Comparison of ENCODE assay signal across 15 cellular contexts in the genomic region with DNA sequence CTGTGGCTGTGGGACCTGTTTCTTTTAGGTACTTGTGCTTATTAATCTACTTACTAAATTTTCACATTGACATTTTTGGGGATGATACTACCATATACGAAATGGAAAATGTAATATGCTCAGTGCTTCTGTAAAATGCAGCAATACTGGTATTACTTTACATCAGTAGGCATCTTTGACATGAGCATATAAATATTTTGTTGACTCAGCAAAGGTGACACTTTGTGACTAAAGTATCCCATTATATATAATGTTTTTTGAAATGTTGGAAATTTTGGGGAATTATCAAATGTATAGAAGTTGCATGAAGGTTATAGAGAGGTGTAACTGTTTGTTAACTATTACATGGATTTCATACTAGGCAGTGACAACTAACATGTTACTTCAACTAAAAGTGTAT. TPM values are rescaled to one million over a fixed set of nuclear protein-coding genes. Genes with fewer than 3 reads are reported as not detected.
DNase-seq lines count a peak whose midpoint lies in the region; ATAC-seq, FAIRE-seq and TF ChIP-seq lines count a peak whose summit lies in the region.
"Had no signal": no experiment of that assay in that cellular context is flagged by ENCODE, and none has a peak within 500 bp of the region (broad histone marks: within the 10 kb centered on the region; RNA-seq: fewer than 3 reads in every experiment).

No MANE protein-coding gene starts in this region.

- H3K4me1 Mint-ChIP-seq in T-helper 17 cell (peaks cover 4% of the 10 kb centered on the region), progenitor cell of endocrine pancreas (ENCODE audit: low read depth) (no peaks in the 10 kb centered on the region)

- ATAC-seq in T-helper 17 cell (no peak), GM21786 (IDR thresholded peaks at IDR 0.05; ENCODE audit: unreplicated experiment) (no peak), mucosa of descending colon (no peak)

- no peaks in the 10 kb centered on the region for H3K9me3 Mint-ChIP-seq in progenitor cell of endocrine pancreas (ENCODE audit: low read depth)
- H3K9me3 Mint-ChIP-seq: CD8-positive, alpha-beta memory T cell; H9 had no signal

- no peak overlapping the region for H2BK5ac ChIP-seq in H1 (ENCODE audit: low read depth, low read length)

- peak overlapping the region; percentile 15 for H3K4me3 Mint-ChIP-seq in T-helper 17 cell
- no peak overlapping the region for H3K4me3 Mint-ChIP-seq in progenitor cell of endocrine pancreas (ENCODE audit: low read depth)
- H3K4me3 Mint-ChIP-seq: CD8-positive, alpha-beta memory T cell; H9 had no signal

- no peak overlapping the region for H3K18ac ChIP-seq in H1 (ENCODE audit: extremely low read depth, low read length)

- H3K27ac ChIP-seq in H1 (ENCODE audit: low read depth, low read length) (no peak overlapping the region), small intestine (ENCODE audit: low read depth in 1 of 2, low read length in 1 of 2) (no peak overlapping the region)
- H3K27ac ChIP-seq: BLaER1, GM23248 had no signal

- H2BK20ac ChIP-seq in H1 (ENCODE audit: low read length): no peak overlapping the region

- no peak overlapping the region for H3K27ac Mint-ChIP-seq in T-helper 17 cell
- H3K27ac Mint-ChIP-seq in progenitor cell of endocrine pancreas: no peak overlapping the region

- H3K36me3 ChIP-seq in H1 (ENCODE audit: control insufficient read depth in 2 of 4, insufficient read depth in 4 of 4, low read length in 3 of 4) (peaks cover 3 to 41% (median 21%) of the 10 kb centered on the region in 4 experiments; a peak in 7 of 8 replicates), small intestine (ENCODE audit: control insufficient read depth in 2 of 2, insufficient read depth in 2 of 2, low read length in 2 of 2) (peaks cover 3 to 12% of the 10 kb centered on the region in 2 donors), mucosa of descending colon (ENCODE audit: low read depth) (peaks cover 7% of the 10 kb centered on the region)

- H3K9ac ChIP-seq in H1 (replicated peaks in 1 of 4; ENCODE audit: extremely low read depth in 1 of 4, low read depth in 3 of 4, low read length in 3 of 4): no peak overlapping the region
- H3K9ac ChIP-seq: BLaER1, GM23248 had no signal

- H4K8ac ChIP-seq in H1 (ENCODE audit: extremely low read depth, insufficient read depth, low read length): no peak overlapping the region

- CTCF ChIA-PET in H1 (lab: Charles Lee; ENCODE audit: partially characterized antibody): no interaction called here

- H3K4me3 ChIP-seq in H1 (ENCODE audit: extremely low read depth in 1 of 4, insufficient read depth in 2 of 4, low read depth in 3 of 4, low read length in 4 of 4) (no peak overlapping the region), small intestine (ENCODE audit: low read depth in 1 of 2, low read length in 2 of 2) (no peak overlapping the region), mucosa of descending colon (no peak overlapping the region)
- H3K4me3 ChIP-seq: BLaER1, GM23248 had no signal

- DNase-seq in D721Med (ENCODE audit: insufficient read length, low spot score): no peak
- no peak for DNase-seq in T-helper 17 cell
- no peak for DNase-seq in H1 (ENCODE audit: low read depth in 1 of 2, low spot score in 2 of 2)
- no peak for DNase-seq in small intestine
- DNase-seq in progenitor cell of endocrine pancreas (ENCODE audit: low spot score, unreplicated experiment): no peak
- no peak for DNase-seq in mucosa of descending colon
- no peak for DNase-seq in NCI-H2171 treated with DMSO at 0.1 percent for 48 hours (lab: John Stamatoyannopoulos, UW)
- DNase-seq: CD8-positive, alpha-beta memory T cell; DMS 273 treated with DMSO at 0.1 percent for 48 hours; GM23248; H9 had no signal

- H3K27me3 ChIP-seq in H1 (replicated peaks in 1 of 4; ENCODE audit: control insufficient read depth in 3 of 4, extremely low read depth in 1 of 4, insufficient read depth in 3 of 4, low read length in 3 of 4) (no peaks in the 10 kb centered on the region), small intestine (ENCODE audit: control insufficient read depth in 2 of 2, insufficient read depth in 2 of 2, low read length in 2 of 2) (no peaks in the 10 kb centered on the region)
- H3K27me3 ChIP-seq: BLaER1 had no signal

- H2BK12ac ChIP-seq in H1 (ENCODE audit: low read depth, low read length): no peak overlapping the region

- no peak overlapping the region for H3K14ac ChIP-seq in H1 (ENCODE audit: insufficient read length)

- intact Hi-C loops in mucosa of descending colon (cut with DNase I, micrococcal nuclease): loop anchor here in 1 of 2 donors (10.0 kb wide), 1 partner anchor 350 kb away; no protein-coding TSS in a partner anchor

- TF ChIP-seq EP300 in H1 (IDR thresholded peaks at IDR 0.05; ENCODE audit: borderline replicate concordance in 1 of 2, low read depth in 2 of 2, low read length in 2 of 2): no peak

- H2BK120ac ChIP-seq in H1 (replicated peaks; ENCODE audit: low read depth, low read length): no peak overlapping the region

- TF ChIP-seq POLR2A in H1 (IDR thresholded peaks at IDR 0.05; ENCODE audit: control extremely low read depth in 1 of 2, low read depth in 2 of 2, low read length in 2 of 2): no peak

- no peak overlapping the region for H4K91ac ChIP-seq in H1 (replicated peaks; ENCODE audit: insufficient read length, low read length)

- H3K4me1 ChIP-seq in H1 (replicated peaks in 1 of 4; ENCODE audit: control insufficient read depth in 3 of 4, insufficient read depth in 4 of 4, low read length in 3 of 4) (peaks cover 6 to 14% (median 11%) of the 10 kb centered on the region in 4 experiments; a peak in 6 of 7 replicates), small intestine (ENCODE audit: control insufficient read depth in 2 of 2, insufficient read depth in 1 of 2, low read depth in 1 of 2, low read length in 1 of 2) (no peaks in the 10 kb centered on the region), mucosa of descending colon (ENCODE audit: low read depth) (no peaks in the 10 kb centered on the region)

- TF ChIP-seq CTCF in D721Med (IDR thresholded peaks at IDR 0.05; ENCODE audit: insufficient read depth, missing control alignments): no peak
- TF ChIP-seq CTCF in H1 (IDR thresholded peaks at IDR 0.05; ENCODE audit: control extremely low read depth in 1 of 3, insufficient read depth in 1 of 3, low read depth in 1 of 3, low read length in 3 of 3): no peak
- no peak for TF ChIP-seq CTCF in progenitor cell of endocrine pancreas (IDR thresholded peaks at IDR 0.05; ENCODE audit: unreplicated experiment)
- no peak for TF ChIP-seq CTCF in mucosa of descending colon (IDR thresholded peaks at IDR 0.05)

- no peak overlapping the region for H3K4me2 ChIP-seq in H1 (ENCODE audit: insufficient read depth in 1 of 2, low read depth in 2 of 2, low read length in 2 of 2)
- H3K4me2 ChIP-seq: BLaER1 had no signal

- H3K27me3 Mint-ChIP-seq in T-helper 17 cell (no peaks in the 10 kb centered on the region), progenitor cell of endocrine pancreas (no peaks in the 10 kb centered on the region)
- H3K27me3 Mint-ChIP-seq: CD8-positive, alpha-beta memory T cell had no signal

- H2AFZ ChIP-seq in H1 (ENCODE audit: low read length): no peak overlapping the region
- H2AFZ ChIP-seq: GM23248 had no signal

- H3K56ac ChIP-seq in H1 (replicated peaks; ENCODE audit: insufficient read length, low read depth, low read length): no peak overlapping the region

- H3K36me3 Mint-ChIP-seq in T-helper 17 cell (ENCODE audit: low read depth) (peaks cover 4% of the 10 kb centered on the region), progenitor cell of endocrine pancreas (ENCODE audit: insufficient read depth) (peaks cover 7% of the 10 kb centered on the region)

- POLR2A ChIA-PET in H1 (lab: Charles Lee; ENCODE audit: partially characterized antibody): no interaction called here

- H4K5ac ChIP-seq in H1 (ENCODE audit: insufficient read length, low read depth, low read length): no peak overlapping the region

- FAIRE-seq in D721Med (lab: Jason Lieb, UNC) (peak; percentile 16), H1 (lab: Jason Lieb, UNC) (no peak), small intestine (lab: Jason Lieb, UNC) (peak; percentile 59)

- H3K79me2 ChIP-seq in H1 (ENCODE audit: control insufficient read depth in 1 of 2, insufficient read depth in 2 of 2, low read length in 2 of 2): no peaks in the 10 kb centered on the region

- 87% methylated on average over 1 of the region's 1 CpG; no CpG with 5 or more reads in 1 of the 2 experiments for WGBS in H1 (ENCODE audit: extremely low coverage in 1 of 2, insufficient coverage in 1 of 2, insufficient read length in 1 of 2, insufficient replicate concordance in 2 of 2, low coverage in 1 of 2, low lambda C conversion rate in 2 of 2, missing lambda C conversion rate in 1 of 2), 2 experiments
- WGBS in small intestine, 3 donors: 81 to 84% (median 83%) methylated on average over 1 of the region's 1 CpG

- no peak overlapping the region for H3K23ac ChIP-seq in H1 (ENCODE audit: insufficient read length)

- H3K9me3 ChIP-seq in T-helper 17 cell (ENCODE audit: control insufficient read depth, low read length, poor library complexity, severe bottlenecking) (no peaks in the 10 kb centered on the region), H1 (ENCODE audit: insufficient read depth in 2 of 2, low read depth in 1 of 2, low read length in 1 of 2) (no peaks in the 10 kb centered on the region), small intestine (ENCODE audit: control insufficient read depth, low read depth) (no peaks in the 10 kb centered on the region), mucosa of descending colon (no peaks in the 10 kb centered on the region)
- H3K9me3 ChIP-seq: BLaER1 had no signal

- no peak overlapping the region for H2BK15ac ChIP-seq in H1 (ENCODE audit: low read length)

- H2AK5ac ChIP-seq in H1 (ENCODE audit: low read depth, low read length): no peak overlapping the region

- TF ChIP-seq RAD21 in H1 (IDR thresholded peaks at IDR 0.05 in 1 of 2, conservative IDR thresholded peaks at IDR 0.05 in 1 of 2; ENCODE audit: low read depth in 2 of 2, low read length in 2 of 2): no peak

- H4K20me1 ChIP-seq in H1 (replicated peaks in 1 of 2; ENCODE audit: control insufficient read depth in 1 of 2, insufficient read depth in 2 of 2, low read length in 2 of 2): no peaks in the 10 kb centered on the region
- H4K20me1 ChIP-seq: BLaER1 had no signal

- no peak overlapping the region for H3K4ac ChIP-seq in H1 (replicated peaks; ENCODE audit: insufficient read length, low read depth, low read length)

- no peaks in the 10 kb centered on the region for H3K23me2 ChIP-seq in H1 (ENCODE audit: low read depth, low read length)

- H3K79me1 ChIP-seq in H1 (ENCODE audit: low read depth, low read length): no peaks in the 10 kb centered on the region

RNA-seq across cellular contexts. Expression of a gene that starts 2.3 kb away (rescaled TPM):
- total RNA-seq in T-helper 17 cell: under 1 TPM in 1 of 2 donors, not detected in 1; 0.50 TPM
- total RNA-seq in H1 (2021; fragmentation: NEBNext Ultra II Directional; extraction: Animal tissue kit (Norgen Biotek cat#: 25700)): not detected in 2 replicates
- polyA plus RNA-seq in H1 (2011; rRNA removed): 0.06 and 0.11 TPM in 2 replicates
- 0.06 TPM for polyA plus RNA-seq in H1 (2011; cell fraction: cytosol; rRNA removed)
- polyA plus RNA-seq in H1 (2011; cell fraction: nucleus; rRNA removed): not detected
- 0.12 to 0.37 TPM in 2 of 4 replicates, not detected in the others for polyA plus RNA-seq in H1 (2012, experiment 1 of 2)
- not detected for polyA plus RNA-seq in H1 (2012, experiment 2 of 2)
- 0.08 TPM for polyA plus RNA-seq in H1 (2013, experiment 1 of 2)
- polyA plus RNA-seq in H1 (2013, experiment 2 of 2): 0.02 TPM
- 0.37 TPM in 1 of 2 replicates, not detected in the other for polyA minus RNA-seq in H1 (2011; rRNA and poly(A)+ RNA removed)
- not detected for polyA minus RNA-seq in H1 (2011; cell fraction: cytosol; rRNA and poly(A)+ RNA removed)
- not detected for polyA minus RNA-seq in H1 (2011; cell fraction: nucleus; rRNA and poly(A)+ RNA removed)
- polyA plus RNA-seq in small intestine: 10 to 100 TPM in 1 of 3 donors, 1 to 10 TPM in 2; 3.8 to 16.5 (median 9.7) TPM
- not detected in 2 replicates for total RNA-seq in progenitor cell of endocrine pancreas
- total RNA-seq in mucosa of descending colon: 10 to 100 TPM in 1 of 3 donors, 1 to 10 TPM in 2; 4.1 to 11.6 (median 9.7) TPM
- total RNA-seq: A673; CD8-positive, alpha-beta memory T cell; Daoy; GM23248; H9 had no signal
- polyA plus RNA-seq: CD8-positive, alpha-beta memory T cell; GM23248 had no signal

RNA-seq across cellular contexts. Expression of a gene that starts 22.4 kb away (rescaled TPM):
- total RNA-seq in T-helper 17 cell (10 to 100 TPM; 46.8 to 54.0 TPM), progenitor cell of endocrine pancreas (27.5 and 28.0 TPM in 2 replicates), mucosa of descending colon (10 to 100 TPM; 51.6 to 67.1 (median 60.0) TPM)
- 26.7 and 28.5 TPM in 2 replicates for total RNA-seq in H1 (2021; fragmentation: NEBNext Ultra II Directional; extraction: Animal tissue kit (Norgen Biotek cat#: 25700))
- polyA plus RNA-seq in H1 (2011; rRNA removed) (2.3 and 3.8 TPM in 2 replicates), small intestine (10 to 100 TPM; 22.0 to 27.7 (median 22.7) TPM)
- 3.5 TPM for polyA plus RNA-seq in H1 (2011; cell fraction: cytosol; rRNA removed)
- polyA plus RNA-seq in H1 (2011; cell fraction: nucleus; rRNA removed): 1.7 TPM
- 10.0 to 15.1 TPM (median 11.7 TPM) in 4 replicates for polyA plus RNA-seq in H1 (2012, experiment 1 of 2)
- polyA plus RNA-seq in H1 (2012, experiment 2 of 2): 3.0 TPM
- 14.7 TPM for polyA plus RNA-seq in H1 (2013, experiment 1 of 2)
- polyA plus RNA-seq in H1 (2013, experiment 2 of 2): 13.9 TPM
- 3.7 and 5.2 TPM in 2 replicates for polyA minus RNA-seq in H1 (2011; rRNA and poly(A)+ RNA removed)
- 6.6 TPM for polyA minus RNA-seq in H1 (2011; cell fraction: cytosol; rRNA and poly(A)+ RNA removed)
- polyA minus RNA-seq in H1 (2011; cell fraction: nucleus; rRNA and poly(A)+ RNA removed): 2.7 TPM

RNA-seq across cellular contexts. Expression of a gene that starts 22.4 kb away (rescaled TPM):
- 10 to 100 TPM; 43.8 to 48.0 TPM for total RNA-seq in T-helper 17 cell
- 101 and 103 TPM in 2 replicates for total RNA-seq in H1 (2021; fragmentation: NEBNext Ultra II Directional; extraction: Animal tissue kit (Norgen Biotek cat#: 25700))
- 28.1 and 52.5 TPM in 2 replicates for polyA plus RNA-seq in H1 (2011; rRNA removed)
- 54.4 TPM for polyA plus RNA-seq in H1 (2011; cell fraction: cytosol; rRNA removed)
- polyA plus RNA-seq in H1 (2011; cell fraction: nucleus; rRNA removed): 22.6 TPM
- 47.9 to 86.3 TPM (median 55.3 TPM) in 4 replicates for polyA plus RNA-seq in H1 (2012, experiment 1 of 2)
- 7.1 TPM for polyA plus RNA-seq in H1 (2012, experiment 2 of 2)
- polyA plus RNA-seq in H1 (2013, experiment 1 of 2): 66.5 TPM
- polyA plus RNA-seq in H1 (2013, experiment 2 of 2): 68.9 TPM
- 60.9 and 90.1 TPM in 2 replicates for polyA minus RNA-seq in H1 (2011; rRNA and poly(A)+ RNA removed)
- polyA minus RNA-seq in H1 (2011; cell fraction: cytosol; rRNA and poly(A)+ RNA removed): 67.7 TPM
- polyA minus RNA-seq in H1 (2011; cell fraction: nucleus; rRNA and poly(A)+ RNA removed): 60.6 TPM
- 10 to 100 TPM; 26.5 to 32.3 (median 29.5) TPM for polyA plus RNA-seq in small intestine
- total RNA-seq in progenitor cell of endocrine pancreas: 57.8 and 62.3 TPM in 2 replicates
- total RNA-seq in mucosa of descending colon: 10 to 100 TPM; 35.5 to 87.9 (median 35.5) TPM
